Comparison of ENCODE assay signal across 9 cellular contexts in the genomic region with DNA sequence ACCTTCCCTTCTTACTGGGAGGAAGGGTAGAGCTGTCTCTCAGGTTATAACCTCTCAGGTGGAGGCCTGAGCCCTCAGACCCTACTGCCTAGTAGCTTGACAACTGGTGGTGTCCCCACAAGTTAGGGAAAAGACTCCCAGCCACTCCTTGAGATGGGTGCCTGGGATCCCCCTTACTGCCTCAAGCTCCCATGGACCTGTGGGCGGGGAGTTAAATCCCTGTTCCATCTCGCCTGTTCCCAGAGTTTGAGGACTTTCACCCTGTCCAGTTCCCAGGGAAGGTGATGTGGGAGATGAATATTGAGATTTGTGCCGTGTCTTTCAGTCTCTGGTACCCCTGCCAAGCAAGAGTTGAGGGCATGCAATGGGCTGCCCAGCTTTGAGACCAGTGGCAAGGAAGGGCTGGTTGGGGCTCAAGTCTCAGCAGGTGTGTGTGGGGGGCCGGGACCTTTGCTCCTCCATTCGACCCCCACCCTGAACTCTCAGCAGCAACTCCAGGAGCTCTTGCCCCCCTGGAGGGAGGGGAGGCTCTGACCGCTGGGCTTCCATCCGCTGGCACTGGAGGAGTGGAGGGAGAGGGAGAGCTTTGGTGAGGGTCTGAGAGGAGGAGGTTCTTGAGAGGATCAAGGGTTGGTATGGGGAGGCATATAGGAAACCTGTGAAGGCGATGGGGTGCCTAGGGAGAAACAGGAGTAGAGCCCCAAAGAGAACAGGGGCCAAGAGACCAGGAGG. TPM values are rescaled to one million over a fixed set of nuclear protein-coding genes. Genes with fewer than 3 reads are reported as not detected.
DNase-seq lines count a peak whose midpoint lies in the region; ATAC-seq, FAIRE-seq and TF ChIP-seq lines count a peak whose summit lies in the region.
"Had no signal": no experiment of that assay in that cellular context is flagged by ENCODE, and none has a peak within 500 bp of the region (broad histone marks: within the 10 kb centered on the region; RNA-seq: fewer than 3 reads in every experiment).

No MANE protein-coding gene starts in this region.

- H3K4me3 Mint-ChIP-seq in CD8-positive, alpha-beta memory T cell: peak overlapping the region; percentile 92 to 100 (median 96)
- peak overlapping the region; percentile 77 for H3K4me3 Mint-ChIP-seq in endothelial cell (ENCODE audit: unreplicated experiment)

- FAIRE-seq in pancreas (lab: Jason Lieb, UNC): no peak

- CTCF ChIA-PET in CD8-positive, alpha-beta memory T cell (lab: Charles Lee): interaction anchor here (0.8 to 2.2 kb wide), 2 partner anchors 9 to 14 kb away, joined by 3 to 8 read pairs; no protein-coding TSS in a partner anchor
- CTCF ChIA-PET in PC-9 (lab: Charles Lee): interaction anchor here (1.1 kb wide), 1 partner anchor 13 kb away, joined by 4 read pairs; no protein-coding TSS in a partner anchor

- peaks cover 53 to 73% (median 59%) of the 10 kb centered on the region in 3 donors for H3K4me1 Mint-ChIP-seq in CD8-positive, alpha-beta memory T cell
- peaks cover 69% of the 10 kb centered on the region for H3K4me1 Mint-ChIP-seq in endothelial cell (ENCODE audit: unreplicated experiment)

- 76 to 82% methylated on average over 8 of the region's 8 CpGs for WGBS in pancreas, 2 donors

- peak overlapping the region; percentile 85 for H3K27ac ChIP-seq in CD8-positive, alpha-beta memory T cell (ENCODE audit: low read depth, low read length)
- H3K27ac ChIP-seq in PC-9 (no peak overlapping the region), pancreas (peak overlapping the region; percentile 70 to 92 (median 73))

- no peak for DNase-seq in CD8-positive, alpha-beta memory T cell
- DNase-seq in PC-9: no peak
- DNase-seq in endothelial cell (ENCODE audit: low spot score): no peak
- peak in 1 of 6 donors; percentile 43 for DNase-seq in pancreas
- DNase-seq in 8988T: no peak
- DNase-seq: kidney glomerular epithelial cell had no signal

- H3K27me3 Mint-ChIP-seq in CD8-positive, alpha-beta memory T cell: peaks cover 0 to 2% of the 10 kb centered on the region in 2 donors
- H3K27me3 Mint-ChIP-seq in endothelial cell (ENCODE audit: unreplicated experiment): peaks cover 16% of the 10 kb centered on the region

- H3K9me3 ChIP-seq in CD8-positive, alpha-beta memory T cell (ENCODE audit: low read length): no peaks in the 10 kb centered on the region
- H3K9me3 ChIP-seq in PC-9 (ENCODE audit: insufficient read depth, low read depth) (no peaks in the 10 kb centered on the region), pancreas (no peaks in the 10 kb centered on the region)

- POLR2A ChIA-PET in CD8-positive, alpha-beta memory T cell (lab: Charles Lee): interaction anchor here (1.1 to 2.9 kb wide), 4 partner anchors 12 to 63 kb away, joined by 3 to 17 read pairs (median 6); partner anchors contain the start of genes AGPAT1 and ATF6B
- POLR2A ChIA-PET in PC-9 (lab: Charles Lee; ENCODE audit: unreplicated experiment): no interaction called here

- peak overlapping the region; percentile 95 for H3K4me2 ChIP-seq in PC-9

- no peaks in the 10 kb centered on the region for H3K9me2 ChIP-seq in PC-9 (ENCODE audit: insufficient read depth)

- intact Hi-C loops in PC-9 (cut with micrococcal nuclease; ENCODE audit: unreplicated experiment): loop anchor here (1.0 to 10.0 kb wide), 3 partner anchors 13 to 784 kb away; partner anchors contain the start of genes ATP6V1G2, DDX39B, NFKBIL1 and RNF5
- intact Hi-C loops in pancreas (cut with DNase I): no loop called here

- no peaks in the 10 kb centered on the region for H4K20me1 ChIP-seq in PC-9 (ENCODE audit: insufficient read depth)

- ATAC-seq in pancreas (no peak), HG02884 (IDR thresholded peaks at IDR 0.05; ENCODE audit: unreplicated experiment) (no peak), GM19467 (IDR thresholded peaks at IDR 0.05; ENCODE audit: unreplicated experiment) (no peak), HG03108 (IDR thresholded peaks at IDR 0.05; ENCODE audit: unreplicated experiment) (no peak)

- H3K79me2 ChIP-seq in PC-9 (ENCODE audit: low read depth): peaks cover 18% of the 10 kb centered on the region

- no peaks in the 10 kb centered on the region for H3K9me3 Mint-ChIP-seq in CD8-positive, alpha-beta memory T cell
- no peaks in the 10 kb centered on the region for H3K9me3 Mint-ChIP-seq in endothelial cell (ENCODE audit: unreplicated experiment)

- no peak overlapping the region for H2AFZ ChIP-seq in PC-9

- no peak for TF ChIP-seq CTCF in PC-9 (conservative IDR thresholded peaks at IDR 0.05)
- no peak for TF ChIP-seq CTCF in endothelial cell (IDR thresholded peaks at IDR 0.05; ENCODE audit: unreplicated experiment)
- no peak for TF ChIP-seq CTCF in pancreas (IDR thresholded peaks at IDR 0.05)

- BruUV-seq in PC-9 (replicated peaks; lab: Mats Ljungman, UMichigan): no TSS peak

- H3K4me1 ChIP-seq in CD8-positive, alpha-beta memory T cell (ENCODE audit: insufficient read depth, low read length): peaks cover 59% of the 10 kb centered on the region
- peaks cover 19% of the 10 kb centered on the region for H3K4me1 ChIP-seq in PC-9 (replicated peaks; ENCODE audit: insufficient read depth)
- H3K4me1 ChIP-seq in pancreas: peaks cover 0 to 11% (median 6%) of the 10 kb centered on the region in 3 donors

- no peaks in the 10 kb centered on the region for H3K27me3 ChIP-seq in CD8-positive, alpha-beta memory T cell (ENCODE audit: insufficient read depth, low read length, poor library complexity, severe bottlenecking)
- H3K27me3 ChIP-seq in PC-9 (ENCODE audit: insufficient read depth, low read depth) (no peaks in the 10 kb centered on the region), pancreas (no peaks in the 10 kb centered on the region)

- peaks cover 12 to 65% (median 15%) of the 10 kb centered on the region in 3 donors for H3K36me3 Mint-ChIP-seq in CD8-positive, alpha-beta memory T cell
- peaks cover 24% of the 10 kb centered on the region for H3K36me3 Mint-ChIP-seq in endothelial cell (ENCODE audit: low read depth, unreplicated experiment)

- peak overlapping the region; percentile 95 for H3K4me3 ChIP-seq in CD8-positive, alpha-beta memory T cell (ENCODE audit: low read length)
- H3K4me3 ChIP-seq in PC-9: no peak overlapping the region
- H3K4me3 ChIP-seq in pancreas: peak overlapping the region in 1 of 4 donors; percentile 71

- H3K36me3 ChIP-seq in CD8-positive, alpha-beta memory T cell (ENCODE audit: insufficient read depth, low read length): peaks cover 24% of the 10 kb centered on the region
- peaks cover 10% of the 10 kb centered on the region for H3K36me3 ChIP-seq in PC-9 (ENCODE audit: low read depth)
- no peaks in the 10 kb centered on the region for H3K36me3 ChIP-seq in pancreas

- peak overlapping the region; percentile 95 to 99 (median 98) for H3K27ac Mint-ChIP-seq in CD8-positive, alpha-beta memory T cell
- H3K27ac Mint-ChIP-seq in endothelial cell (ENCODE audit: unreplicated experiment): peak overlapping the region; percentile 97

- peaks cover 12% of the 10 kb centered on the region; the same call in 1 of the 2 replicates for H3F3A ChIP-seq in PC-9 (ENCODE audit: insufficient read depth, low read depth)

RNA-seq across cellular contexts. Expression of gene PBX2, which starts 1.1 kb away (rescaled TPM):
- 10 to 100 TPM; 63.5 to 69.4 TPM for total RNA-seq in CD8-positive, alpha-beta memory T cell
- polyA plus RNA-seq in CD8-positive, alpha-beta memory T cell: 2.2 TPM
- total RNA-seq in PC-9 (2021) (88.2 and 89.3 TPM in 2 replicates), endothelial cell (ENCODE audit: unreplicated experiment) (308 TPM), pancreas (10 to 100 TPM; 20.4 to 45.7 (median 26.1) TPM)
- 10 to 100 TPM; 45.9 to 56.3 TPM for polyA plus RNA-seq in pancreas

RNA-seq across cellular contexts. Expression of gene GPSM3, which starts 1.3 kb away (rescaled TPM):
- total RNA-seq in CD8-positive, alpha-beta memory T cell: 10 to 100 TPM; 82.0 to 89.5 TPM
- 136 TPM for polyA plus RNA-seq in CD8-positive, alpha-beta memory T cell
- total RNA-seq in PC-9 (2021) (8.6 and 10.4 TPM in 2 replicates), endothelial cell (ENCODE audit: unreplicated experiment) (49.0 TPM), pancreas (10 to 100 TPM in 1 of 6 donors, 1 to 10 TPM in 3, under 1 TPM in 2; 0.59 to 10.1 (median 2.9) TPM)
- 1 to 10 TPM; 5.2 to 5.4 TPM for polyA plus RNA-seq in pancreas

RNA-seq across cellular contexts. Expression of gene AGER, which starts 7.1 kb away (rescaled TPM):
- 10 to 100 TPM; 11.9 to 12.5 TPM for total RNA-seq in CD8-positive, alpha-beta memory T cell
- polyA plus RNA-seq in CD8-positive, alpha-beta memory T cell: not detected
- total RNA-seq in PC-9 (2021) (18.1 and 20.4 TPM in 2 replicates), endothelial cell (ENCODE audit: unreplicated experiment) (42.2 TPM), pancreas (1 to 10 TPM; 1.9 to 4.4 (median 2.9) TPM)
- 10 to 100 TPM; 14.1 to 20.6 TPM for polyA plus RNA-seq in pancreas

RNA-seq across cellular contexts. Expression of gene RNF5, which starts 12.9 kb away (rescaled TPM):
- total RNA-seq in CD8-positive, alpha-beta memory T cell: 10 to 100 TPM; 52.7 to 52.9 TPM
- 110 TPM for polyA plus RNA-seq in CD8-positive, alpha-beta memory T cell
- total RNA-seq in PC-9 (2021) (45.6 and 51.3 TPM in 2 replicates), endothelial cell (ENCODE audit: unreplicated experiment) (44.4 TPM), pancreas (10 to 100 TPM; 16.1 to 28.5 (median 23.2) TPM)
- 10 to 100 TPM; 29.0 to 41.4 TPM for polyA plus RNA-seq in pancreas

RNA-seq across cellular contexts. Expression of gene AGPAT1, which starts 15.2 kb away (rescaled TPM):
- 10 to 100 TPM; 42.5 to 42.6 TPM for total RNA-seq in CD8-positive, alpha-beta memory T cell
- polyA plus RNA-seq in CD8-positive, alpha-beta memory T cell: 23.5 TPM
- total RNA-seq in PC-9 (2021): 58.9 and 61.7 TPM in 2 replicates
- 93.3 TPM for total RNA-seq in endothelial cell (ENCODE audit: unreplicated experiment)
- total RNA-seq in pancreas: 10 to 100 TPM; 10.1 to 28.1 (median 15.7) TPM
- 10 to 100 TPM; 19.6 to 24.5 TPM for polyA plus RNA-seq in pancreas
